Comparison of ENCODE assay signal across 3 cellular contexts in the genomic region with DNA sequence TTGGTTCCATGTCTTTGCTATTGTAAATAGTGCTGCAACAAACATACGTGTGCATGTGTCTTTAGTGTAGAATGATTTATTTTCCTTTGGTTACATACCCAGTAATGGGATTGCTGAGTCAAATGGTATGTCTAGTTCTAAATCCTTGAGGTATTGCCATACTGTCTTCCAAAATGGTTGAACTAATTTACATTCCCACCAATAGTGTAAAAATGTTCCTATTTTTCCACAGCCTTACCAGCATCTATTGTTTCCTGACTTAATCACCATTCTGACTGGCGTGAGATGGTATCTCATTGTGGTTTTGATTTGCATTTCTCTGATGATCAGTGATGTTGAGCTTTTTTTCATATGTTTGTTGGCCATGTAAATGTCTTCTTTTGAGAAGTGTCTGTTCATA.
DNase-seq lines count a peak whose midpoint lies in the region; FAIRE-seq and TF ChIP-seq lines count a peak whose summit lies in the region.
"Not testable (repeated sequence)": the region's sequence is repeated elsewhere in the genome, so short reads cannot be mapped to it uniquely, and the experiment has no call there.

No MANE protein-coding gene starts in this region.

- not testable (repeated sequence) for H3K27ac ChIP-seq in astrocyte (ENCODE audit: low read depth, low read length)

- not testable (repeated sequence) for H2AFZ ChIP-seq in astrocyte (ENCODE audit: low read depth, low read length)

- not testable (repeated sequence) for H3K27ac Mint-ChIP-seq in astrocyte (ENCODE audit: unreplicated experiment)

- TF ChIP-seq CTCF in astrocyte (IDR thresholded peaks at IDR 0.05; ENCODE audit: insufficient read depth, low read depth, low read length): not testable (repeated sequence)

- H3K9me3 Mint-ChIP-seq in astrocyte (ENCODE audit: unreplicated experiment): not testable (repeated sequence)

- peak; percentile 49 for DNase-seq in M059J (ENCODE audit: low read depth)
- DNase-seq in RPMI7951 (ENCODE audit: low read depth): peak; percentile 28
- DNase-seq in astrocyte (ENCODE audit: low read depth): peak; percentile 54

- H3K79me2 ChIP-seq in astrocyte (ENCODE audit: insufficient read depth, low read length): not testable (repeated sequence)

- H3K4me2 ChIP-seq in astrocyte (ENCODE audit: low read length): not testable (repeated sequence)

- not testable (repeated sequence) for FAIRE-seq in astrocyte (lab: Jason Lieb, UNC)

- H3K36me3 ChIP-seq in astrocyte (ENCODE audit: insufficient read depth, low read length): not testable (repeated sequence)

- H3K36me3 Mint-ChIP-seq in astrocyte (ENCODE audit: low read depth, unreplicated experiment): not testable (repeated sequence)

- not testable (repeated sequence) for H3K4me3 ChIP-seq in astrocyte (ENCODE audit: insufficient read depth, low read depth, low read length)

- peaks cover 25% of the 10 kb centered on the region for H3K4me1 Mint-ChIP-seq in astrocyte (ENCODE audit: low read depth, unreplicated experiment)

- not testable (repeated sequence) for H3K9ac ChIP-seq in astrocyte (ENCODE audit: low read length)

- H3K4me1 ChIP-seq in astrocyte (ENCODE audit: insufficient read depth, low read length): peaks cover 17% of the 10 kb centered on the region

- not testable (repeated sequence) for H3K27me3 ChIP-seq in astrocyte (ENCODE audit: insufficient read depth, low read length)

- H3K27me3 Mint-ChIP-seq in astrocyte (ENCODE audit: low read depth, unreplicated experiment): not testable (repeated sequence)

- H3K4me3 Mint-ChIP-seq in astrocyte (ENCODE audit: unreplicated experiment): not testable (repeated sequence)

- H3K9me3 ChIP-seq in astrocyte (ENCODE audit: insufficient read depth, low read depth, low read length): not testable (repeated sequence)

- not testable (repeated sequence) for H4K20me1 ChIP-seq in astrocyte (ENCODE audit: insufficient read depth, low read length)
